8 cellular contexts compared by ENCODE assay signal in the genomic region with DNA sequence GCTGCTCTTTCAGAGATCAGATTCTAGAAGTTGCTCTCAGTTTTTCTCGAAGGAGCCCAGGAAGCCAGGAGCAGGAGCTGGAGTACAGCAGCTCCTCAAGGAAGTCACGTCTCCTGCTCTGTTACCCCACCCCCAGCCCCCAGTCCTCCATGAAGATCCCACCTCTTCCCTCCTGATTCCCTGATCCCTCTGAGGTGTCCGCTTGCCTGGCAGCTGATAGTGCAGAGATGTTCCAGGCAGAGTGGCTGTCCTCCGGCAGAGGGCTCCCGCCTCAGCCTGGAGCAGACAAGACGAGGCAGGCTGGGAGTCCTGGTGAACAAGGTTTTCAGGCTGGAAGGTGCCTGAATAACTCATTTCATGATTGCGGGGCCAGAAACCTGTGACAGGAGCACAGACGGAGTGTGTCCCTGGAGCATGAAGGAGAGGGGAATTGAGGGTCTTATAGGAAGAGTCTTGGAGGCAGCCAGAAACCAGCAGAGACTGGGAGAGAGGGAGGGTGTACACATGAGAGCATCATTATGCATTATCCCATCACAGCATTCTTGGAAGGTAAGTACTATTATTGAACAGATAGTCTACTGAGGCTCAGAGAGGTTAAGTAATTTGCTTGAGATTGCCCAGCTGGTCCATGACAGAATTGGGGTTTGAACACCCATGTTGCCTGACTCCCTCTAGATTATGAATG.
A peak's percentile ranks its signal among the peaks of the same experiment; 100 is the strongest.
DNase-seq lines count a peak whose midpoint lies in the region; ATAC-seq and TF ChIP-seq lines count a peak whose summit lies in the region.

No MANE protein-coding gene starts in this region.

- ATAC-seq in HG02970 (IDR thresholded peaks at IDR 0.05; ENCODE audit: low FRiP score, unreplicated experiment) = no peak

- peak; percentile 89 for DNase-seq in 8988T
- peak; percentile 25 for DNase-seq in NCI-H748 treated with DMSO at 0.1 percent for 48 hours (lab: John Stamatoyannopoulos, UW)
- DNase-seq in brain microvascular endothelial cell = peak; percentile 80
- peak; percentile 26 for DNase-seq in retinal pigment epithelial cell (ENCODE audit: low read depth)
- DNase-seq in effector CD8-positive, alpha-beta T cell (lab: John Stamatoyannopoulos, UW) = no peak

- H3K4me3 ChIP-seq in brain microvascular endothelial cell (ENCODE audit: low read depth, low read length) (peak overlapping the region; percentile 75), iPS-11a (ENCODE audit: low read depth, low read length) (peak overlapping the region; percentile 39), retinal pigment epithelial cell (ENCODE audit: low read length) (peak overlapping the region; percentile 52)

- no peak overlapping the region for H3K27ac ChIP-seq in brain microvascular endothelial cell

- in situ Hi-C loops in brain microvascular endothelial cell (cut with HindIII; ENCODE audit: low pct_ligation_motif_present, low sequenced_read_pairs) = no loop called here

- H3K36me3 ChIP-seq in brain microvascular endothelial cell (replicated peaks) = no peaks in the 10 kb centered on the region

- peak; percentile 60 for TF ChIP-seq CTCF in GM12874 (IDR thresholded peaks at IDR 0.05; ENCODE audit: insufficient read depth, low read depth, low read length)
- peak; percentile 96 for TF ChIP-seq CTCF in brain microvascular endothelial cell (IDR thresholded peaks at IDR 0.05; ENCODE audit: low read depth, low read length, missing control alignments)
- peak; percentile 91 for TF ChIP-seq CTCF in retinal pigment epithelial cell (conservative IDR thresholded peaks at IDR 0.05; ENCODE audit: low read depth, low read length)

- no peaks in the 10 kb centered on the region for H3K27me3 ChIP-seq in brain microvascular endothelial cell (replicated peaks)
